Comparison of ENCODE assay signal across 8 cellular contexts in the genomic region with DNA sequence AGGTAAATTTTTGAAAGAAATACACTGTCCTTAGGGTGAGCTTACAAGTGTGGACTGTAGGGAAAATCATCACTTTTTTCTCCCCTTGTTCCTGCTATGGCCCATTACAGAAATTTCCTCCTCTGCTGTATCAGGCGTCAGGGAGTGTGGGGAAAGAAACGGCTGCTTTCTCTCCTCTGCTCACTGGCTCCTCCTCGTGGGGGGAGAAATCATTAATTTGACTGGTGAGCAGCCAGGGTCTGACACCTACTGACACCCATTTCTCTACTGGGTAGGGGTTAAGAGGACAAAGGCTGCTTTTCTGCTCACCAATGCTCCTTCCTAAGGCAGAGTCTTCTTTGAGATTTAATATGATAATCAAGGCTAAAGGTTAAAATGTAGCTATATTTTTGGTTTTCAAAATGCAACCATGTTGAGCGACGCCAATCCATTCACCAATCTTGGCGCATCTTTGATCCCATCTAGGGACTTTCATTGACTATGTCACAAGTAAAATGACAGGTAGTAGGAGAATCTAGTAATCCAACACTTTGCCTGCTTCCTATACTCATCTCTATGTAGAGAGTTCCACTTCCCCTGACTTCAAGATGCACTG. TPM values are rescaled to one million over a fixed set of nuclear protein-coding genes. Genes with fewer than 3 reads are reported as not detected.
DNase-seq lines count a peak whose midpoint lies in the region; ATAC-seq and TF ChIP-seq lines count a peak whose summit lies in the region.

No MANE protein-coding gene starts in this region.

- WGBS in stomach, 5 donors: 51 to 56% (median 53%) methylated on average over 6 of the region's 6 CpGs

- peaks cover 8% of the 10 kb centered on the region for H3K4me1 Mint-ChIP-seq in activated CD4-positive, alpha-beta T cell treated with anti-CD3 and anti-CD28 coated beads, Interleukin-2, amount 10 ng/mL, durations not matched to agents 7 days and 5 days

- TF ChIP-seq POLR2A in stomach (IDR thresholded peaks at IDR 0.05): no peak

- POLR2A ChIA-PET in AG04449 (lab: Yijun Ruan, JAX): no interaction called here
- POLR2A ChIA-PET in activated CD4-positive, alpha-beta T cell treated with anti-CD3 and anti-CD28 coated beads, Interleukin-2, amount 10 ng/mL, durations not matched to agents 7 days and 5 days (lab: Charles Lee): no interaction called here

- H3K36me3 ChIP-seq in MG63 (peaks cover 8% of the 10 kb centered on the region), stomach (peaks cover 5 to 61% (median 50%) of the 10 kb centered on the region in 4 donors)

- H3K27ac Mint-ChIP-seq in activated CD4-positive, alpha-beta T cell treated with anti-CD3 and anti-CD28 coated beads, Interleukin-2, amount 10 ng/mL, durations not matched to agents 7 days and 5 days: no peak overlapping the region

- H3K9me3 Mint-ChIP-seq in activated CD4-positive, alpha-beta T cell treated with anti-CD3 and anti-CD28 coated beads, Interleukin-2, amount 10 ng/mL, durations not matched to agents 7 days and 5 days: no peaks in the 10 kb centered on the region

- no peak for TF ChIP-seq EP300 in stomach (IDR thresholded peaks at IDR 0.05)

- TF ChIP-seq CTCF in AG04449 (IDR thresholded peaks at IDR 0.05; ENCODE audit: insufficient read depth, low read length, missing control alignments) (peak; percentile 54), stomach (IDR thresholded peaks at IDR 0.05) (peak in 4 of 7 experiments; percentile 34 to 64 (median 48))

- ATAC-seq in GM18498 (IDR thresholded peaks at IDR 0.05; ENCODE audit: unreplicated experiment): peak; percentile 54

- CTCF ChIA-PET in AG04449 (lab: Yijun Ruan, JAX): interaction anchor here (0.6 to 4.3 kb wide), 19 partner anchors 9 to 500 kb away, joined by 3 to 20 read pairs (median 4); a partner anchor contains a TSS
- CTCF ChIA-PET in activated CD4-positive, alpha-beta T cell treated with anti-CD3 and anti-CD28 coated beads, Interleukin-2, amount 10 ng/mL, durations not matched to agents 7 days and 5 days (lab: Charles Lee): interaction anchor here (1.0 to 1.7 kb wide), 5 partner anchors 9 to 353 kb away, joined by 3 to 4 read pairs (median 4); no protein-coding TSS in a partner anchor

- no peak overlapping the region for H3K4me3 Mint-ChIP-seq in activated CD4-positive, alpha-beta T cell treated with anti-CD3 and anti-CD28 coated beads, Interleukin-2, amount 10 ng/mL, durations not matched to agents 7 days and 5 days

- no peaks in the 10 kb centered on the region for H3K36me3 Mint-ChIP-seq in activated CD4-positive, alpha-beta T cell treated with anti-CD3 and anti-CD28 coated beads, Interleukin-2, amount 10 ng/mL, durations not matched to agents 7 days and 5 days (ENCODE audit: low read depth)

- H3K27me3 Mint-ChIP-seq in activated CD4-positive, alpha-beta T cell treated with anti-CD3 and anti-CD28 coated beads, Interleukin-2, amount 10 ng/mL, durations not matched to agents 7 days and 5 days: no peaks in the 10 kb centered on the region

- DNase-seq in AG04449 (ENCODE audit: low read depth, low spot score): no peak
- DNase-seq in MG63: peak; percentile 13
- peak; percentile 70 for DNase-seq in activated CD4-positive, alpha-beta T cell treated with anti-CD3 and anti-CD28 coated beads, Interleukin-2, amount 10 ng/mL, durations not matched to agents 7 days and 5 days
- DNase-seq in effector CD4-positive, alpha-beta T cell: peak; percentile 55
- peak; percentile 60 for DNase-seq in midbrain (lab: John Stamatoyannopoulos, UW)
- peak; percentile 65 for DNase-seq in stomach
- no peak for DNase-seq in NCI-H774 (lab: John Stamatoyannopoulos, UW)

- intact Hi-C loops in stomach (cut with DNase I; ENCODE audit: low total_unique reads): no loop called here

- H3K4me3 ChIP-seq in AG04449 (ENCODE audit: low read depth, low read length): no peak overlapping the region
- no peak overlapping the region for H3K4me3 ChIP-seq in MG63
- H3K4me3 ChIP-seq in stomach: no peak overlapping the region

- peaks cover 5 to 29% (median 15%) of the 10 kb centered on the region in 4 donors for H3K4me1 ChIP-seq in stomach

- H3K27me3 ChIP-seq in MG63 (no peaks in the 10 kb centered on the region), stomach (no peaks in the 10 kb centered on the region)

- H3K9me3 ChIP-seq in MG63: no peaks in the 10 kb centered on the region
- no peaks in the 10 kb centered on the region for H3K9me3 ChIP-seq in stomach

- no peak overlapping the region for H3K27ac ChIP-seq in stomach

RNA-seq across cellular contexts. Expression of a gene that starts 25.1 kb away (rescaled TPM):
- total RNA-seq in MG63 (2014; rRNA removed; shearing (Covaris generic); ENCODE audit: low replicate concordance): 23.0 and 28.2 TPM in 2 replicates
- 1 to 10 TPM; 5.8 to 6.7 TPM for total RNA-seq in activated CD4-positive, alpha-beta T cell treated with anti-CD3 and anti-CD28 coated beads, Interleukin-2, amount 10 ng/mL, durations not matched to agents 7 days and 5 days
- 10 to 100 TPM; 12.7 to 96.9 (median 57.1) TPM for total RNA-seq in stomach
- 10 to 100 TPM in 2 of 3 donors, 1 to 10 TPM in 1; 9.7 to 22.8 (median 22.7) TPM for polyA plus RNA-seq in stomach

Comparison
In these comparisons a context has a peak if more than half of its experiments do, and no peak if none do; other contexts are left out.
1. DNase-seq: peak in MG63 (single experiment), activated CD4-positive, alpha-beta T cell treated with anti-CD3 and anti-CD28 coated beads, Interleukin-2, amount 10 ng/mL, durations not matched to agents 7 days and 5 days (single experiment), effector CD4-positive, alpha-beta T cell (single experiment), midbrain (single experiment) and stomach (single experiment); none in AG04449 (single experiment) and NCI-H774 (single experiment).